Comparison of ENCODE assay signal across 1 cellular context in the genomic region with DNA sequence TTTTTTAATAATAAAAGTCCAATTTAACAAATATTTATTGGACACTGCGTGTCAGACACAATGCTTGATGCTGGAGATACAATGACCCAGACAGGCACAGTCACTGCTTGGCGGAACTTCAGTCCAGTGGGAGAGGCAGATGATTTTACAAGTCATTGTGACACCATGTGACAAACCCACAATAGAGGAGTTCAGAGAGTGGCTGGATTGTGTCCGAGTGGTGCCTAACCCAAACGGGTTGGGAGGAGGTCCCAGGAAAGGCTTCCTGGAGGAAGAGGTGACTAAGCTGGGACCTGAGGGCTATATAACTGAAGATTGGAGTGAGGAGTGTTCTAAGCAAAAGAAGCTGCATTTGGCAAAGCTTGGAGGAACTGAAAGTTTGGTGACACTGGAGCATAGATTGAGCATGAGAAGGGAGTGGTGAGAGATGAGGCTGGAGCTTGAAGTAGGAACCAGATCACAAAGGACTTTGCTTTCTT.
TF ChIP-seq lines count a peak whose summit lies in the region.

No MANE protein-coding gene starts in this region.

TF ChIP-seq in K562, 482 proteins besides CTCF, POLR2A, EP300 and RAD21 (continued from another document and continues in another):
- TF ChIP-seq, protein P1, sequence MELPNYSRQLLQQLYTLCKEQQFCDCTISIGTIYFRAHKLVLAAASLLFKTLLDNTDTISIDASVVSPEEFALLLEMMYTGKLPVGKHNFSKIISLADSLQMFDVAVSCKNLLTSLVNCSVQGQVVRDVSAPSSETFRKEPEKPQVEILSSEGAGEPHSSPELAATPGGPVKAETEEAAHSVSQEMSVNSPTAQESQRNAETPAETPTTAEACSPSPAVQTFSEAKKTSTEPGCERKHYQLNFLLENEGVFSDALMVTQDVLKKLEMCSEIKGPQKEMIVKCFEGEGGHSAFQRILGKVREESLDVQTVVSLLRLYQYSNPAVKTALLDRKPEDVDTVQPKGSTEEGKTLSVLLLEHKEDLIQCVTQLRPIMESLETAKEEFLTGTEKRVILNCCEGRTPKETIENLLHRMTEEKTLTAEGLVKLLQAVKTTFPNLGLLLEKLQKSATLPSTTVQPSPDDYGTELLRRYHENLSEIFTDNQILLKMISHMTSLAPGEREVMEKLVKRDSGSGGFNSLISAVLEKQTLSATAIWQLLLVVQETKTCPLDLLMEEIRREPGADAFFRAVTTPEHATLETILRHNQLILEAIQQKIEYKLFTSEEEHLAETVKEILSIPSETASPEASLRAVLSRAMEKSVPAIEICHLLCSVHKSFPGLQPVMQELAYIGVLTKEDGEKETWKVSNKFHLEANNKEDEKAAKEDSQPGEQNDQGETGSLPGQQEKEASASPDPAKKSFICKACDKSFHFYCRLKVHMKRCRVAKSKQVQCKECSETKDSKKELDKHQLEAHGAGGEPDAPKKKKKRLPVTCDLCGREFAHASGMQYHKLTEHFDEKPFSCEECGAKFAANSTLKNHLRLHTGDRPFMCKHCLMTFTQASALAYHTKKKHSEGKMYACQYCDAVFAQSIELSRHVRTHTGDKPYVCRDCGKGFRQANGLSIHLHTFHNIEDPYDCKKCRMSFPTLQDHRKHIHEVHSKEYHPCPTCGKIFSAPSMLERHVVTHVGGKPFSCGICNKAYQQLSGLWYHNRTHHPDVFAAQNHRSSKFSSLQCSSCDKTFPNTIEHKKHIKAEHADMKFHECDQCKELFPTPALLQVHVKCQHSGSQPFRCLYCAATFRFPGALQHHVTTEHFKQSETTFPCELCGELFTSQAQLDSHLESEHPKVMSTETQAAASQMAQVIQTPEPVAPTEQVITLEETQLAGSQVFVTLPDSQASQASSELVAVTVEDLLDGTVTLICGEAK (IDR thresholded peaks at IDR 0.05): peak; percentile 24; the same call in 1 of the 2 replicates
- TF ChIP-seq, protein P1 (CRISPR knock-in tag; IDR thresholded peaks at IDR 0.05): no peak
- TF ChIP-seq MAFK (IDR thresholded peaks at IDR 0.05; ENCODE audit: low read length) (peak; percentile 59; the same call in 1 of the 2 replicates), FOXK2 (conservative IDR thresholded peaks at IDR 0.05 in 1 of 2, IDR thresholded peaks at IDR 0.05 in 1 of 2; ENCODE audit: low read depth in 2 of 2) (peak in 1 of 2 experiments; percentile 75; a peak in 2 of 4 replicates), MYC (IDR thresholded peaks at IDR 0.05; ENCODE audit: low read depth, low read length) (peak; percentile 52; the same call in 1 of the 2 replicates), MYC (CRISPR knock-in tag; IDR thresholded peaks at IDR 0.05; ENCODE audit: borderline replicate concordance, low read depth) (no peak), KLF6 (CRISPR knock-in tag; IDR thresholded peaks at IDR 0.05; ENCODE audit: borderline replicate concordance) (0 out of 2 replicates have a peak, but pooled peaks have one; percentile 34), TFAP4 (CRISPR knock-in tag; IDR thresholded peaks at IDR 0.05; ENCODE audit: borderline replicate concordance) (0 out of 2 replicates have a peak, but pooled peaks have one; percentile 20), GABPA (tag; conservative IDR thresholded peaks at IDR 0.05; ENCODE audit: low read depth) (peak; percentile 46; the same call in 1 of the 2 replicates), NR2C1 (IDR thresholded peaks at IDR 0.05) (no peak), NR2C1 (tag; IDR thresholded peaks at IDR 0.05) (no peak), FOSL1 (tag; conservative IDR thresholded peaks at IDR 0.05) (peak; percentile 74), GATA2 (CRISPR knock-in tag; IDR thresholded peaks at IDR 0.05) (peak; percentile 51; the same call in 1 of the 2 replicates), TEAD4 (IDR thresholded peaks at IDR 0.05; ENCODE audit: low read length) (peak; percentile 24; the same call in 1 of the 2 replicates), TEAD4 (CRISPR knock-in tag; IDR thresholded peaks at IDR 0.05; ENCODE audit: borderline replicate concordance) (no peak), EHMT2 (IDR thresholded peaks at IDR 0.05) (peak; percentile 42; the same call in 1 of the 2 replicates), DPF2 (IDR thresholded peaks at IDR 0.05) (peak; percentile 80), PKNOX1 (IDR thresholded peaks at IDR 0.05) (peak; percentile 53), KDM1A (IDR thresholded peaks at IDR 0.05) (peak; percentile 10 to 39; a peak in 2 of 4 replicates), OTX1 (CRISPR knock-in tag; IDR thresholded peaks at IDR 0.05) (no peak), ATF1 (CRISPR knock-in tag; IDR thresholded peaks at IDR 0.05) (no peak), ATF1 (tag; IDR thresholded peaks at IDR 0.05) (peak; percentile 61), FOXP4 (CRISPR knock-in tag; IDR thresholded peaks at IDR 0.05; ENCODE audit: borderline replicate concordance) (no peak), E2F8 (IDR thresholded peaks at IDR 0.05; ENCODE audit: low read depth, partially characterized antibody) (peak; percentile 28), ARNT (IDR thresholded peaks at IDR 0.05) (0 out of 4 replicates have a peak, but pooled peaks of 1 of the 2 experiments have one; percentile 55), ZNF316 (IDR thresholded peaks at IDR 0.05) (peak; percentile 91), ESRRA (IDR thresholded peaks at IDR 0.05; ENCODE audit: borderline replicate concordance, low read depth) (peak; percentile 56; the same call in 1 of the 2 replicates), JUND (IDR thresholded peaks at IDR 0.05; ENCODE audit: borderline replicate concordance, low read depth, low read length) (peak; percentile 45; the same call in 1 of the 2 replicates), JUND (tag; IDR thresholded peaks at IDR 0.05; ENCODE audit: borderline replicate concordance, low read depth, low read length) (peak; percentile 66; the same call in 1 of the 3 replicates), NFE2L1 (tag; IDR thresholded peaks at IDR 0.05; ENCODE audit: borderline replicate concordance, low read depth) (peak; percentile 22; the same call in 1 of the 2 replicates), TARDBP (IDR thresholded peaks at IDR 0.05) (no peak)
- TF ChIP-seq, protein P2, sequence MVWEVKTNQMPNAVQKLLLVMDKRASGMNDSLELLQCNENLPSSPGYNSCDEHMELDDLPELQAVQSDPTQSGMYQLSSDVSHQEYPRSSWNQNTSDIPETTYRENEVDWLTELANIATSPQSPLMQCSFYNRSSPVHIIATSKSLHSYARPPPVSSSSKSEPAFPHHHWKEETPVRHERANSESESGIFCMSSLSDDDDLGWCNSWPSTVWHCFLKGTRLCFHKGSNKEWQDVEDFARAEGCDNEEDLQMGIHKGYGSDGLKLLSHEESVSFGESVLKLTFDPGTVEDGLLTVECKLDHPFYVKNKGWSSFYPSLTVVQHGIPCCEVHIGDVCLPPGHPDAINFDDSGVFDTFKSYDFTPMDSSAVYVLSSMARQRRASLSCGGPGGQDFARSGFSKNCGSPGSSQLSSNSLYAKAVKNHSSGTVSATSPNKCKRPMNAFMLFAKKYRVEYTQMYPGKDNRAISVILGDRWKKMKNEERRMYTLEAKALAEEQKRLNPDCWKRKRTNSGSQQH (CRISPR knock-in tag; IDR thresholded peaks at IDR 0.05): no peak
- TF ChIP-seq, protein P3, sequence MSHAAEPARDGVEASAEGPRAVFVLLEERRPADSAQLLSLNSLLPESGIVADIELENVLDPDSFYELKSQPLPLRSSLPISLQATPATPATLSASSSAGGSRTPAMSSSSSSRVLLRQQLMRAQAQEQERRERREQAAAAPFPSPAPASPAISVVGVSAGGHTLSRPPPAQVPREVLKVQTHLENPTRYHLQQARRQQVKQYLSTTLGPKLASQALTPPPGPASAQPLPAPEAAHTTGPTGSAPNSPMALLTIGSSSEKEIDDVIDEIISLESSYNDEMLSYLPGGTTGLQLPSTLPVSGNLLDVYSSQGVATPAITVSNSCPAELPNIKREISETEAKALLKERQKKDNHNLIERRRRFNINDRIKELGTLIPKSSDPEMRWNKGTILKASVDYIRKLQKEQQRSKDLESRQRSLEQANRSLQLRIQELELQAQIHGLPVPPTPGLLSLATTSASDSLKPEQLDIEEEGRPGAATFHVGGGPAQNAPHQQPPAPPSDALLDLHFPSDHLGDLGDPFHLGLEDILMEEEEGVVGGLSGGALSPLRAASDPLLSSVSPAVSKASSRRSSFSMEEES (CRISPR knock-in tag; IDR thresholded peaks at IDR 0.05): peak; percentile 57; the same call in 1 of the 2 replicates
- TF ChIP-seq, protein P4, sequence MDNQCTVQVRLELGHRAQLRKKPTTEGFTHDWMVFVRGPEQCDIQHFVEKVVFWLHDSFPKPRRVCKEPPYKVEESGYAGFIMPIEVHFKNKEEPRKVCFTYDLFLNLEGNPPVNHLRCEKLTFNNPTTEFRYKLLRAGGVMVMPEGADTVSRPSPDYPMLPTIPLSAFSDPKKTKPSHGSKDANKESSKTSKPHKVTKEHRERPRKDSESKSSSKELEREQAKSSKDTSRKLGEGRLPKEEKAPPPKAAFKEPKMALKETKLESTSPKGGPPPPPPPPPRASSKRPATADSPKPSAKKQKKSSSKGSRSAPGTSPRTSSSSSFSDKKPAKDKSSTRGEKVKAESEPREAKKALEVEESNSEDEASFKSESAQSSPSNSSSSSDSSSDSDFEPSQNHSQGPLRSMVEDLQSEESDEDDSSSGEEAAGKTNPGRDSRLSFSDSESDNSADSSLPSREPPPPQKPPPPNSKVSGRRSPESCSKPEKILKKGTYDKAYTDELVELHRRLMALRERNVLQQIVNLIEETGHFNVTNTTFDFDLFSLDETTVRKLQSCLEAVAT (IDR thresholded peaks at IDR 0.05): peak in 1 of 2 experiments; percentile 36; a peak in 2 of 4 replicates
